ENCODE assay signal across 1 cellular context in genomic region chr17:82064433-82065192, GRCh38.
TF ChIP-seq lines count a peak whose summit lies in the region.

No MANE protein-coding gene starts in this region.

TF ChIP-seq in SK-N-SH, 30 proteins besides CTCF, POLR2A, EP300 and RAD21 (continued from another document):
- TF ChIP-seq USF2 (IDR thresholded peaks at IDR 0.05; ENCODE audit: borderline replicate concordance, low read depth, low read length) (no peak), ELF1 (IDR thresholded peaks at IDR 0.05) (no peak), IRF3 (IDR thresholded peaks at IDR 0.05; ENCODE audit: low read depth, low read length) (no peak), MAX (IDR thresholded peaks at IDR 0.05; ENCODE audit: low read depth) (no peak)
